32 cellular contexts compared by ENCODE assay signal in genomic region chr2:196324212-196324611, GRCh38.
A peak's percentile ranks its signal among the peaks of the same experiment; 100 is the strongest.
DNase-seq lines count a peak whose midpoint lies in the region; ATAC-seq and TF ChIP-seq lines count a peak whose summit lies in the region.
"Had no signal": no experiment of that assay in that cellular context is flagged by ENCODE, and none has a peak within 500 bp of the region (broad histone marks: within the 10 kb centered on the region; RNA-seq: fewer than 3 reads in every experiment).

No MANE protein-coding gene starts in this region.

- peak overlapping the region; percentile 84 for H3K27ac Mint-ChIP-seq in HFFc6
- no peak overlapping the region for H3K27ac Mint-ChIP-seq in activated naive CD8-positive, alpha-beta T cell treated with anti-CD3 and anti-CD28 coated beads, Interleukin-2, amount 50 U/mL, for 24 hours
- no peak overlapping the region for H3K27ac Mint-ChIP-seq in natural killer cell
- H3K27ac Mint-ChIP-seq: activated B cell treated with CpG ODN at 0.5 μM for 24 hours; activated CD8-positive, alpha-beta memory T cell treated with anti-CD3 and anti-CD28 coated beads, Interleukin-2, amount 10 ng/mL, durations not matched to agents 7 days and 5 days; activated T-cell treated with anti-CD3 and anti-CD28 coated beads, Interleukin-2, amount 50 U/mL, for 72 hours; immature natural killer cell; stimulated activated naive CD8-positive, alpha-beta T cell treated with anti-CD3 and anti-CD28 coated beads, Interleukin-15, amount 100 ng/mL, for 72 hours had no signal

- H3K4me3 Mint-ChIP-seq in HFFc6, result peak overlapping the region; percentile 42
- no peak overlapping the region for H3K4me3 Mint-ChIP-seq in activated naive CD8-positive, alpha-beta T cell treated with anti-CD3 and anti-CD28 coated beads, Interleukin-2, amount 50 U/mL, for 24 hours
- no peak overlapping the region for H3K4me3 Mint-ChIP-seq in natural killer cell
- H3K4me3 Mint-ChIP-seq: activated B cell treated with CpG ODN at 0.5 μM for 24 hours; activated CD8-positive, alpha-beta memory T cell treated with anti-CD3 and anti-CD28 coated beads, Interleukin-2, amount 10 ng/mL, durations not matched to agents 7 days and 5 days; activated T-cell treated with anti-CD3 and anti-CD28 coated beads, Interleukin-2, amount 50 U/mL, for 72 hours; immature natural killer cell; stimulated activated naive CD8-positive, alpha-beta T cell treated with anti-CD3 and anti-CD28 coated beads, Interleukin-15, amount 100 ng/mL, for 72 hours had no signal

- H3K27me3 Mint-ChIP-seq in HFFc6 (ENCODE audit: insufficient read depth), result no peaks in the 10 kb centered on the region
- no peaks in the 10 kb centered on the region for H3K27me3 Mint-ChIP-seq in activated naive CD8-positive, alpha-beta T cell treated with anti-CD3 and anti-CD28 coated beads, Interleukin-2, amount 50 U/mL, for 24 hours
- peaks cover 2 to 12% of the 10 kb centered on the region in 2 donors for H3K27me3 Mint-ChIP-seq in natural killer cell (ENCODE audit: low read depth in 2 of 2)

- no peaks in the 10 kb centered on the region for H3K27me3 ChIP-seq in adipocyte (replicated peaks; ENCODE audit: control insufficient read depth, insufficient read depth, low read length)
- no peaks in the 10 kb centered on the region for H3K27me3 ChIP-seq in effector memory CD4-positive, alpha-beta T cell (replicated peaks; ENCODE audit: control insufficient read depth, insufficient read depth, low read length, poor library complexity, severe bottlenecking)
- H3K27me3 ChIP-seq: adrenal gland, BE2C, breast epithelium, gastroesophageal sphincter, neutrophil, vagina had no signal

- no peak overlapping the region for H3K4me3 ChIP-seq in adipocyte (ENCODE audit: low read length)
- no peak overlapping the region for H3K4me3 ChIP-seq in effector memory CD4-positive, alpha-beta T cell (ENCODE audit: insufficient read depth, low read depth, low read length, poor library complexity, severe bottlenecking)
- H3K4me3 ChIP-seq: A549, adrenal gland, breast epithelium, gastroesophageal sphincter, vagina had no signal

- no peaks in the 10 kb centered on the region for H3K9me3 ChIP-seq in adipocyte (ENCODE audit: control insufficient read depth, low read length)
- no peaks in the 10 kb centered on the region for H3K9me3 ChIP-seq in effector memory CD4-positive, alpha-beta T cell (ENCODE audit: control insufficient read depth, low read length)
- H3K9me3 ChIP-seq: A549, adrenal gland, BE2C, breast epithelium, gastroesophageal sphincter, neutrophil, vagina had no signal

- TF ChIP-seq CTCF in HFFc6 (IDR thresholded peaks at IDR 0.05), result no peak
- no peak for TF ChIP-seq CTCF in natural killer cell (IDR thresholded peaks at IDR 0.05)

- H3K36me3 ChIP-seq in adipocyte (ENCODE audit: control insufficient read depth, insufficient read depth, low read length, severe bottlenecking), result peaks cover 3% of the 10 kb centered on the region
- H3K36me3 ChIP-seq in effector memory CD4-positive, alpha-beta T cell (ENCODE audit: control insufficient read depth, insufficient read depth, low read length), result no peaks in the 10 kb centered on the region
- H3K36me3 ChIP-seq: adrenal gland, BE2C, breast epithelium, gastroesophageal sphincter, neutrophil, vagina had no signal

- DNase-seq in AG20443 (ENCODE audit: low spot score) (peak; percentile 35), HFFc6 (peak; percentile 59), adipocyte (ENCODE audit: low read depth) (peak; percentile 46), iris pigment epithelial cell (ENCODE audit: low read depth) (peak; percentile 26), COLO668 (lab: John Stamatoyannopoulos, UW; ENCODE audit: unreplicated experiment) (no peak), natural killer cell (no peak)
- no peak for DNase-seq in activated naive CD8-positive, alpha-beta T cell treated with anti-CD3 and anti-CD28 coated beads, Interleukin-2, amount 50 U/mL, for 24 hours
- DNase-seq in effector memory CD4-positive, alpha-beta T cell, result no peak
- DNase-seq: activated B cell treated with CpG ODN at 0.5 μM for 24 hours; activated CD8-positive, alpha-beta memory T cell treated with anti-CD3 and anti-CD28 coated beads, Interleukin-2, amount 10 ng/mL, durations not matched to agents 7 days and 5 days; activated naive CD4-positive, alpha-beta T cell; activated T-cell treated with anti-CD3 and anti-CD28 coated beads, Interleukin-2, amount 50 U/mL, for 72 hours; adrenal gland; BE2C; GDM1; hypothalamus; immature natural killer cell; mesendoderm; NCI-H1092; NCI-H1694 treated with DMSO at 0.1 percent for 48 hours; NCI-H2171; NCI-H510A; SHP77 treated with DMSO at 0.1 percent for 48 hours; stimulated activated naive CD8-positive, alpha-beta T cell treated with anti-CD3 and anti-CD28 coated beads, Interleukin-15, amount 100 ng/mL, for 72 hours; SW 1271; T-helper 9 cell had no signal

- no peaks in the 10 kb centered on the region; the same call in 1 of the 2 replicates for H3K36me3 Mint-ChIP-seq in HFFc6 (ENCODE audit: low read depth)
- no peaks in the 10 kb centered on the region for H3K36me3 Mint-ChIP-seq in activated naive CD8-positive, alpha-beta T cell treated with anti-CD3 and anti-CD28 coated beads, Interleukin-2, amount 50 U/mL, for 24 hours (ENCODE audit: low read depth)
- H3K36me3 Mint-ChIP-seq in natural killer cell, result no peaks in the 10 kb centered on the region
- H3K36me3 Mint-ChIP-seq: activated CD8-positive, alpha-beta memory T cell treated with anti-CD3 and anti-CD28 coated beads, Interleukin-2, amount 10 ng/mL, durations not matched to agents 7 days and 5 days; immature natural killer cell had no signal

- no peak overlapping the region for H3K27ac ChIP-seq in effector memory CD4-positive, alpha-beta T cell (ENCODE audit: insufficient read depth, low read length, poor library complexity, severe bottlenecking)
- H3K27ac ChIP-seq: A549, adrenal gland, breast epithelium, gastroesophageal sphincter, neutrophil, vagina had no signal

- H3K4me1 ChIP-seq in adipocyte (ENCODE audit: control insufficient read depth, insufficient read depth, low read length), result peaks cover 30% of the 10 kb centered on the region
- H3K4me1 ChIP-seq in effector memory CD4-positive, alpha-beta T cell (ENCODE audit: control insufficient read depth, insufficient read depth, low read length, poor library complexity, severe bottlenecking), result no peaks in the 10 kb centered on the region
- H3K4me1 ChIP-seq: adrenal gland, BE2C, breast epithelium, vagina had no signal

- intact Hi-C loops in natural killer cell (cut with micrococcal nuclease), result no loop called here

- H3K4me1 Mint-ChIP-seq in HFFc6 (ENCODE audit: low read depth), result peaks cover 48% of the 10 kb centered on the region
- no peaks in the 10 kb centered on the region for H3K4me1 Mint-ChIP-seq in activated naive CD8-positive, alpha-beta T cell treated with anti-CD3 and anti-CD28 coated beads, Interleukin-2, amount 50 U/mL, for 24 hours
- no peaks in the 10 kb centered on the region for H3K4me1 Mint-ChIP-seq in natural killer cell
- H3K4me1 Mint-ChIP-seq: activated B cell treated with CpG ODN at 0.5 μM for 24 hours; activated CD8-positive, alpha-beta memory T cell treated with anti-CD3 and anti-CD28 coated beads, Interleukin-2, amount 10 ng/mL, durations not matched to agents 7 days and 5 days; immature natural killer cell; stimulated activated naive CD8-positive, alpha-beta T cell treated with anti-CD3 and anti-CD28 coated beads, Interleukin-15, amount 100 ng/mL, for 72 hours had no signal

- peak overlapping the region; percentile 72 for H3K9ac ChIP-seq in adipocyte (ENCODE audit: low read length)

- H3K9me3 Mint-ChIP-seq in HFFc6, result no peaks in the 10 kb centered on the region
- H3K9me3 Mint-ChIP-seq in activated naive CD8-positive, alpha-beta T cell treated with anti-CD3 and anti-CD28 coated beads, Interleukin-2, amount 50 U/mL, for 24 hours, result no peaks in the 10 kb centered on the region
- no peaks in the 10 kb centered on the region for H3K9me3 Mint-ChIP-seq in natural killer cell
- H3K9me3 Mint-ChIP-seq: activated B cell treated with CpG ODN at 0.5 μM for 24 hours; activated T-cell treated with anti-CD3 and anti-CD28 coated beads, Interleukin-2, amount 50 U/mL, for 72 hours; immature natural killer cell; stimulated activated naive CD8-positive, alpha-beta T cell treated with anti-CD3 and anti-CD28 coated beads, Interleukin-15, amount 100 ng/mL, for 72 hours had no signal

- no peak for ATAC-seq in activated naive CD8-positive, alpha-beta T cell treated with anti-CD3 and anti-CD28 coated beads, Interleukin-2, amount 50 U/mL, for 24 hours
- ATAC-seq in natural killer cell, result no peak
- ATAC-seq: A549; activated CD8-positive, alpha-beta memory T cell treated with anti-CD3 and anti-CD28 coated beads, Interleukin-2, amount 10 ng/mL, durations not matched to agents 7 days and 5 days; activated T-cell treated with anti-CD3 and anti-CD28 coated beads, Interleukin-2, amount 50 U/mL, for 72 hours; gastroesophageal sphincter; left lobe of liver; stimulated activated naive CD8-positive, alpha-beta T cell treated with anti-CD3 and anti-CD28 coated beads, Interleukin-15, amount 100 ng/mL, for 72 hours had no signal

Comparison
In these comparisons a context has a peak if more than half of its experiments do, and no peak if none do; other contexts are left out.
1. DNase-seq: peak in AG20443 (single experiment), HFFc6 (single experiment), adipocyte (single experiment) and iris pigment epithelial cell (single experiment); none in COLO668 (single experiment), activated naive CD8-positive, alpha-beta T cell treated with anti-CD3 and anti-CD28 coated beads, Interleukin-2, amount 50 U/mL, for 24 hours (single experiment), natural killer cell (single experiment) and effector memory CD4-positive, alpha-beta T cell (0 of 3).